ENCODE assay signal across 9 cellular contexts in the genomic region with DNA sequence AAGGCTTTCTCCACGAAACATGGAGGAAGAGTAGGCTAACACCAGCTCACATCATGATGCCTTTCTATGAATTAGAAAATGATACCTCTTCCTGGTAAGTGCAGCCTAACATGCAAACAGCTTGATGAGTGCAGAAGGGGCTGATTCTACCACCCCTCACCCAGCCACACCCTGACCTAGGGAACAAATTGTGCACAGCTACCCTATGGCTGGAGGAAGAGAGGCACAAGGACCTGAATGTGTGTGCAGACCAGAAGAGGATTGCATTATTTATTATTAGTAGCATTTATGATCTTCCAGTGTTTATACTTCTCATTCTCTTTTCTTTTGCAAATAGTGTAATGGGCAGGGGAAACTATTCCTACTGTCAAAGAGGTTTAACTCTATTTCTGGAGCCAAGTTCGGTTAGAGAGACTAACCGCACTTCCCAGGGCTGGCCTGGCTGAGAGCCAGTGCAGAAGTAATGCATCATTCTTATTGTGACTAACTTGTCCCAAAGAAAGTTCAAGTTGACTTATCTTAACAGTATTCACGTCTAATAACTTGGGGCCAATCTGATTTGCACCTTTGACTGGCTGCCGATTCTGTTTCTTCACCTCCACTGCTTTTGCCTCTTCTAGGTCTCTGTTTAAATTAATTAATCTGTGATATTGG.
DNase-seq lines count a peak whose midpoint lies in the region; ATAC-seq and TF ChIP-seq lines count a peak whose summit lies in the region.
"Had no signal": no experiment of that assay in that cellular context is flagged by ENCODE, and none has a peak within 500 bp of the region (broad histone marks: within the 10 kb centered on the region; RNA-seq: fewer than 3 reads in every experiment).

No MANE protein-coding gene starts in this region.

- no peak overlapping the region for H3K27ac ChIP-seq in thoracic aorta
- H3K27ac ChIP-seq: C4-2B had no signal

- TF ChIP-seq CTCF in thoracic aorta (IDR thresholded peaks at IDR 0.05): no peak
- TF ChIP-seq CTCF in glutamatergic neuron (IDR thresholded peaks at IDR 0.05; ENCODE audit: partially characterized antibody, unreplicated experiment): no peak

- no peaks in the 10 kb centered on the region for H3K36me3 ChIP-seq in thoracic aorta

- H3K27me3 ChIP-seq in thoracic aorta (replicated peaks; ENCODE audit: insufficient read depth): no peaks in the 10 kb centered on the region

- ATAC-seq in activated CD4-positive, alpha-beta T cell treated with anti-CD3 and anti-CD28 coated beads for 36 hours: peak; percentile 76
- peak; percentile 55 to 71 for ATAC-seq in activated T-cell treated with anti-CD3 and anti-CD28 coated beads, Interleukin-2, amount 50 U/mL, for 4 hours
- ATAC-seq in thoracic aorta (ENCODE audit: insufficient number of reproducible peaks, low FRiP score, low read depth) (no peak), GM21737 (IDR thresholded peaks at IDR 0.05; ENCODE audit: unreplicated experiment) (no peak)

- H3K9me3 ChIP-seq in thoracic aorta: no peaks in the 10 kb centered on the region

- H3K4me1 ChIP-seq in thoracic aorta (ENCODE audit: control insufficient read depth in 1 of 2, low read depth in 2 of 2): peaks cover 0 to 16% of the 10 kb centered on the region in 2 donors

- no peaks in the 10 kb centered on the region for H3K27me3 Mint-ChIP-seq in activated CD4-positive, alpha-beta T cell treated with anti-CD3 and anti-CD28 coated beads for 36 hours
- peaks cover 2% of the 10 kb centered on the region for H3K27me3 Mint-ChIP-seq in activated CD4-positive, alpha-beta T cell treated with anti-CD3 and anti-CD28 coated beads, Interleukin-2, amount 10 ng/mL, durations not matched to agents 7 days and 5 days
- H3K27me3 Mint-ChIP-seq in activated T-cell treated with anti-CD3 and anti-CD28 coated beads, Interleukin-2, amount 50 U/mL, for 4 hours (ENCODE audit: low read depth): no peaks in the 10 kb centered on the region
- H3K27me3 Mint-ChIP-seq in glutamatergic neuron (ENCODE audit: unreplicated experiment): peaks cover 2% of the 10 kb centered on the region

- no peak overlapping the region for H3K4me3 Mint-ChIP-seq in activated CD4-positive, alpha-beta T cell treated with anti-CD3 and anti-CD28 coated beads for 36 hours
- H3K4me3 Mint-ChIP-seq in activated CD4-positive, alpha-beta T cell treated with anti-CD3 and anti-CD28 coated beads, Interleukin-2, amount 10 ng/mL, durations not matched to agents 7 days and 5 days: no peak overlapping the region
- H3K4me3 Mint-ChIP-seq in activated T-cell treated with anti-CD3 and anti-CD28 coated beads, Interleukin-2, amount 50 U/mL, for 4 hours: no peak overlapping the region
- no peak overlapping the region for H3K4me3 Mint-ChIP-seq in glutamatergic neuron (ENCODE audit: unreplicated experiment)

- H3K36me3 Mint-ChIP-seq in activated CD4-positive, alpha-beta T cell treated with anti-CD3 and anti-CD28 coated beads for 36 hours (ENCODE audit: low read depth): no peaks in the 10 kb centered on the region
- peaks cover 4% of the 10 kb centered on the region for H3K36me3 Mint-ChIP-seq in activated CD4-positive, alpha-beta T cell treated with anti-CD3 and anti-CD28 coated beads, Interleukin-2, amount 10 ng/mL, durations not matched to agents 7 days and 5 days (ENCODE audit: low read depth)
- H3K36me3 Mint-ChIP-seq in activated T-cell treated with anti-CD3 and anti-CD28 coated beads, Interleukin-2, amount 50 U/mL, for 4 hours (ENCODE audit: insufficient read depth): no peaks in the 10 kb centered on the region
- H3K36me3 Mint-ChIP-seq in glutamatergic neuron (ENCODE audit: unreplicated experiment): no peaks in the 10 kb centered on the region

- intact Hi-C loops in activated CD4-positive, alpha-beta T cell treated with anti-CD3 and anti-CD28 coated beads for 36 hours (cut with DNase I, micrococcal nuclease): no loop called here

- DNase-seq in activated CD4-positive, alpha-beta T cell treated with anti-CD3 and anti-CD28 coated beads for 36 hours: peak; percentile 72
- DNase-seq in activated CD4-positive, alpha-beta T cell treated with anti-CD3 and anti-CD28 coated beads, Interleukin-2, amount 10 ng/mL, durations not matched to agents 7 days and 5 days: no peak
- peak; percentile 20 for DNase-seq in activated T-cell treated with anti-CD3 and anti-CD28 coated beads, Interleukin-2, amount 50 U/mL, for 4 hours
- DNase-seq in kidney tubule cell (ENCODE audit: low spot score): peak; percentile 72
- peak; percentile 54 for DNase-seq in thoracic aorta (ENCODE audit: low spot score)
- no peak for DNase-seq in HEK293T (ENCODE audit: extremely low spot score)
- DNase-seq in glutamatergic neuron: no peak

- POLR2A ChIA-PET in activated CD4-positive, alpha-beta T cell treated with anti-CD3 and anti-CD28 coated beads for 36 hours (lab: Charles Lee): no interaction called here
- POLR2A ChIA-PET in activated CD4-positive, alpha-beta T cell treated with anti-CD3 and anti-CD28 coated beads, Interleukin-2, amount 10 ng/mL, durations not matched to agents 7 days and 5 days (lab: Charles Lee): no interaction called here
- POLR2A ChIA-PET in HEK293T (lab: Yijun Ruan, JAX): no interaction called here

- peaks cover 6% of the 10 kb centered on the region for H3K9me3 Mint-ChIP-seq in activated CD4-positive, alpha-beta T cell treated with anti-CD3 and anti-CD28 coated beads for 36 hours (ENCODE audit: low read depth)
- peaks cover 9% of the 10 kb centered on the region for H3K9me3 Mint-ChIP-seq in activated CD4-positive, alpha-beta T cell treated with anti-CD3 and anti-CD28 coated beads, Interleukin-2, amount 10 ng/mL, durations not matched to agents 7 days and 5 days
- no peaks in the 10 kb centered on the region for H3K9me3 Mint-ChIP-seq in activated T-cell treated with anti-CD3 and anti-CD28 coated beads, Interleukin-2, amount 50 U/mL, for 4 hours
- H3K9me3 Mint-ChIP-seq in glutamatergic neuron (ENCODE audit: unreplicated experiment): no peaks in the 10 kb centered on the region

- CTCF ChIA-PET in activated CD4-positive, alpha-beta T cell treated with anti-CD3 and anti-CD28 coated beads for 36 hours (lab: Charles Lee): interaction anchor here (0.6 to 1.1 kb wide), 2 partner anchors 21 to 1084 kb away, joined by 3 to 4 read pairs; no protein-coding TSS in a partner anchor
- CTCF ChIA-PET in activated CD4-positive, alpha-beta T cell treated with anti-CD3 and anti-CD28 coated beads, Interleukin-2, amount 10 ng/mL, durations not matched to agents 7 days and 5 days (lab: Charles Lee): no interaction called here
- CTCF ChIA-PET in HEK293T (lab: Yijun Ruan, JAX): no interaction called here

- no peak overlapping the region for H3K4me3 ChIP-seq in thoracic aorta

- no peak overlapping the region for H3K27ac Mint-ChIP-seq in activated CD4-positive, alpha-beta T cell treated with anti-CD3 and anti-CD28 coated beads for 36 hours
- H3K27ac Mint-ChIP-seq in activated CD4-positive, alpha-beta T cell treated with anti-CD3 and anti-CD28 coated beads, Interleukin-2, amount 10 ng/mL, durations not matched to agents 7 days and 5 days: no peak overlapping the region
- H3K27ac Mint-ChIP-seq in glutamatergic neuron (ENCODE audit: unreplicated experiment): no peak overlapping the region

- peaks cover 35% of the 10 kb centered on the region for H3K4me1 Mint-ChIP-seq in activated CD4-positive, alpha-beta T cell treated with anti-CD3 and anti-CD28 coated beads for 36 hours
- peaks cover 16% of the 10 kb centered on the region for H3K4me1 Mint-ChIP-seq in activated CD4-positive, alpha-beta T cell treated with anti-CD3 and anti-CD28 coated beads, Interleukin-2, amount 10 ng/mL, durations not matched to agents 7 days and 5 days
- H3K4me1 Mint-ChIP-seq in activated T-cell treated with anti-CD3 and anti-CD28 coated beads, Interleukin-2, amount 50 U/mL, for 4 hours (ENCODE audit: low read depth): peaks cover 10% of the 10 kb centered on the region
- no peaks in the 10 kb centered on the region for H3K4me1 Mint-ChIP-seq in glutamatergic neuron (ENCODE audit: low read depth, unreplicated experiment)

TF ChIP-seq in HEK293T, 16 proteins besides CTCF, POLR2A, EP300 and RAD21:
- TF ChIP-seq ELF4 (IDR thresholded peaks at IDR 0.05) (no peak), ZNF384 (IDR thresholded peaks at IDR 0.05) (no peak), SUZ12 (IDR thresholded peaks at IDR 0.05) (no peak), BHLHE40 (IDR thresholded peaks at IDR 0.05; ENCODE audit: borderline replicate concordance) (no peak), CTBP1 (IDR thresholded peaks at IDR 0.05; ENCODE audit: borderline replicate concordance) (no peak), FOXK2 (IDR thresholded peaks at IDR 0.05) (no peak), FOXA1 (IDR thresholded peaks at IDR 0.05) (no peak), SP1 (IDR thresholded peaks at IDR 0.05) (no peak), TARDBP (IDR thresholded peaks at IDR 0.05) (no peak), LEF1 (IDR thresholded peaks at IDR 0.05; ENCODE audit: borderline replicate concordance) (no peak), NFRKB (IDR thresholded peaks at IDR 0.05) (no peak)

Comparison
In these comparisons a context has a peak if more than half of its experiments do, and no peak if none do; other contexts are left out.
1. DNase-seq: peak in activated CD4-positive, alpha-beta T cell treated with anti-CD3 and anti-CD28 coated beads for 36 hours (single experiment), activated T-cell treated with anti-CD3 and anti-CD28 coated beads, Interleukin-2, amount 50 U/mL, for 4 hours (single experiment), kidney tubule cell (single experiment) and thoracic aorta (single experiment); none in activated CD4-positive, alpha-beta T cell treated with anti-CD3 and anti-CD28 coated beads, Interleukin-2, amount 10 ng/mL, durations not matched to agents 7 days and 5 days (single experiment), HEK293T (single experiment) and glutamatergic neuron (single experiment).
2. ATAC-seq: peak in activated CD4-positive, alpha-beta T cell treated with anti-CD3 and anti-CD28 coated beads for 36 hours (single experiment) and activated T-cell treated with anti-CD3 and anti-CD28 coated beads, Interleukin-2, amount 50 U/mL, for 4 hours (2 of 2); none in thoracic aorta (single experiment) and GM21737 (single experiment).